In genomic region chr17:81097134-81097942, GRCh38 we compare ENCODE assay signal across 8 cellular contexts.
DNase-seq lines count a peak whose midpoint lies in the region; TF ChIP-seq lines count a peak whose summit lies in the region.

No MANE protein-coding gene starts in this region.

- H3K79me2 ChIP-seq in ACC112 (ENCODE audit: control insufficient read depth, insufficient read depth, low read length, unreplicated experiment), result no peaks in the 10 kb centered on the region

- H3K9me3 ChIP-seq in HUES64 (ENCODE audit: insufficient read depth, low read depth, low read length), result no peaks in the 10 kb centered on the region

- H3K27ac ChIP-seq in ACC112 (ENCODE audit: low read depth, low read length) (peak overlapping the region; percentile 63), HUES64 (ENCODE audit: low read depth, low read length) (0 out of 2 replicates have a peak overlapping the region, but pooled peaks have one; percentile 9), dorsolateral prefrontal cortex (peak overlapping the region in 58 of 59 donors; percentile 4 to 98 (median 90))

- H3K4me1 ChIP-seq in ACC112 (ENCODE audit: control insufficient read depth, insufficient read depth, low read length, unreplicated experiment) (peaks cover 42% of the 10 kb centered on the region), HUES64 (ENCODE audit: insufficient read depth, low read length) (peaks cover 34% of the 10 kb centered on the region)

- H3K27ac Mint-ChIP-seq in activated CD4-positive, alpha-beta T cell treated with anti-CD3 and anti-CD28 coated beads, Interleukin-2, amount 10 ng/mL, durations not matched to agents 24 days and 14 days, result no peak overlapping the region

- H3K27me3 ChIP-seq in ACC112 (ENCODE audit: insufficient read depth, low read length), result no peaks in the 10 kb centered on the region
- no peaks in the 10 kb centered on the region for H3K27me3 ChIP-seq in HUES64 (ENCODE audit: insufficient read depth, low read length)
- H3K27me3 ChIP-seq in dorsolateral prefrontal cortex, result no peaks in the 10 kb centered on the region

- no peaks in the 10 kb centered on the region for H3K36me3 Mint-ChIP-seq in activated CD4-positive, alpha-beta T cell treated with anti-CD3 and anti-CD28 coated beads, Interleukin-2, amount 10 ng/mL, durations not matched to agents 24 days and 14 days (ENCODE audit: low read depth)

- peaks cover 20% of the 10 kb centered on the region for H3K4me1 Mint-ChIP-seq in activated CD4-positive, alpha-beta T cell treated with anti-CD3 and anti-CD28 coated beads, Interleukin-2, amount 10 ng/mL, durations not matched to agents 24 days and 14 days

- TF ChIP-seq CTCF in dorsolateral prefrontal cortex (IDR thresholded peaks at IDR 0.05 in 54 of 56, conservative IDR thresholded peaks at IDR 0.05 in 2 of 56; ENCODE audit: low read depth in 1 of 56, partially characterized antibody in 56 of 56), result peak; percentile 30 to 87 (median 74)
- TF ChIP-seq CTCF in lower leg skin (IDR thresholded peaks at IDR 0.05), result no peak

- H3K9ac ChIP-seq in HUES64 (ENCODE audit: low read depth, low read length), result peak overlapping the region; percentile 26; the same call in 1 of the 2 replicates

- H3K9me3 Mint-ChIP-seq in activated CD4-positive, alpha-beta T cell treated with anti-CD3 and anti-CD28 coated beads, Interleukin-2, amount 10 ng/mL, durations not matched to agents 24 days and 14 days, result no peaks in the 10 kb centered on the region

- intact Hi-C loops in activated CD4-positive, alpha-beta T cell treated with anti-CD3 and anti-CD28 coated beads, Interleukin-2, amount 10 ng/mL, durations not matched to agents 24 days and 14 days (cut with micrococcal nuclease), result no loop called here
- intact Hi-C loops in dorsolateral prefrontal cortex (cut with DNase I) (no loop called here), lower leg skin (cut with DNase I; ENCODE audit: low total_unique reads) (loop anchor here (5.0 kb wide), 2 partner anchors 60 to 75 kb away; partner anchors contain the start of gene BAIAP2)

- peaks cover 1% of the 10 kb centered on the region for H3K27me3 Mint-ChIP-seq in activated CD4-positive, alpha-beta T cell treated with anti-CD3 and anti-CD28 coated beads, Interleukin-2, amount 10 ng/mL, durations not matched to agents 24 days and 14 days

- H3K36me3 ChIP-seq in ACC112 (ENCODE audit: insufficient read depth, low read length) (no peaks in the 10 kb centered on the region), HUES64 (ENCODE audit: insufficient read depth, low read length) (no peaks in the 10 kb centered on the region)

- H3K4me3 Mint-ChIP-seq in activated CD4-positive, alpha-beta T cell treated with anti-CD3 and anti-CD28 coated beads, Interleukin-2, amount 10 ng/mL, durations not matched to agents 24 days and 14 days, result no peak overlapping the region

- no peak overlapping the region for H2AFZ ChIP-seq in ACC112 (ENCODE audit: low read length, unreplicated experiment)

- peak; percentile 77 for DNase-seq in activated CD4-positive, alpha-beta T cell treated with anti-CD3 and anti-CD28 coated beads, Interleukin-2, amount 10 ng/mL, durations not matched to agents 24 days and 14 days
- DNase-seq in dorsolateral prefrontal cortex (peak; percentile 66 to 89 (median 80)), lower leg skin (ENCODE audit: low spot score in 2 of 2) (peak; percentile 77 to 95), NCI-H774 (lab: John Stamatoyannopoulos, UW) (no peak), DMS79 (lab: John Stamatoyannopoulos, UW) (no peak)
- peak in 2 of 3 donors; percentile 27 to 49 for DNase-seq in stimulated activated CD4-positive, alpha-beta T cell treated with anti-CD3 and anti-CD28 coated beads, TNF-alpha, amount 100 ng/mL, for 1 hour (ENCODE audit: low read depth in 3 of 3, low spot score in 1 of 3)

- 24% methylated on average over 31 of the region's 31 CpGs for WGBS in HUES64
- WGBS in lower leg skin, 2 donors, result 15 to 36% methylated on average over 17 to 29 of the region's 31 CpGs

- H3K4me3 ChIP-seq in ACC112 (ENCODE audit: low read depth, low read length), result peak overlapping the region; percentile 67
- no peak overlapping the region for H3K4me3 ChIP-seq in HUES64 (ENCODE audit: low read length)
- H3K4me3 ChIP-seq in dorsolateral prefrontal cortex, result peak overlapping the region in 36 of 59 donors; percentile 5 to 46 (median 25)
- H3K4me3 ChIP-seq in lower leg skin (ENCODE audit: low read depth, poor library complexity, severe bottlenecking), result no peak overlapping the region

- no peak for TF ChIP-seq POLR2A in lower leg skin (IDR thresholded peaks at IDR 0.05)

Comparison
In these comparisons a context has a peak if more than half of its experiments do, and no peak if none do; other contexts are left out.
1. H3K27ac ChIP-seq: peak in every context shown above with its lines; median percentile 90 in dorsolateral prefrontal cortex; 63 in ACC112; 9 in HUES64.
2. H3K4me3 ChIP-seq: peak in ACC112 (single experiment) and dorsolateral prefrontal cortex (36 of 59); none in HUES64 (single experiment) and lower leg skin (single experiment).
3. DNase-seq: peak in activated CD4-positive, alpha-beta T cell treated with anti-CD3 and anti-CD28 coated beads, Interleukin-2, amount 10 ng/mL, durations not matched to agents 24 days and 14 days (single experiment), dorsolateral prefrontal cortex (10 of 10), lower leg skin (2 of 2) and stimulated activated CD4-positive, alpha-beta T cell treated with anti-CD3 and anti-CD28 coated beads, TNF-alpha, amount 100 ng/mL, for 1 hour (2 of 3); none in NCI-H774 (single experiment) and DMS79 (single experiment).
4. CTCF ChIP-seq: peak in dorsolateral prefrontal cortex (56 of 56); none in lower leg skin (0 of 3).